ENCODE assay signal across 17 cellular contexts in genomic region chr5:35990524-35990923, GRCh38. TPM values are rescaled to one million over a fixed set of nuclear protein-coding genes. Genes with fewer than 3 reads are reported as not detected.
DNase-seq lines count a peak whose midpoint lies in the region; ATAC-seq and TF ChIP-seq lines count a peak whose summit lies in the region.
"Had no signal": no experiment of that assay in that cellular context is flagged by ENCODE, and none has a peak within 500 bp of the region (broad histone marks: within the 10 kb centered on the region; RNA-seq: fewer than 3 reads in every experiment).

No MANE protein-coding gene starts in this region.

- peak overlapping the region; percentile 72 for H3K4me2 ChIP-seq in trophoblast cell (ENCODE audit: low read length)

- no peaks in the 10 kb centered on the region for H3K9me3 ChIP-seq in HUES48 (ENCODE audit: control insufficient read depth, insufficient read depth, low read length)
- H3K9me3 ChIP-seq in RWPE2 (ENCODE audit: severe bottlenecking), result no peaks in the 10 kb centered on the region
- H3K9me3 ChIP-seq in trophoblast cell (ENCODE audit: insufficient read depth, low read depth, low read length), result no peaks in the 10 kb centered on the region
- H3K9me3 ChIP-seq in tibial artery, result no peaks in the 10 kb centered on the region
- no peaks in the 10 kb centered on the region for H3K9me3 ChIP-seq in A673 (ENCODE audit: low read depth, low read length, poor library complexity, severe bottlenecking)

- H2BK5ac ChIP-seq in trophoblast cell (ENCODE audit: low read depth, low read length, poor library complexity), result no peak overlapping the region

- H4K91ac ChIP-seq in trophoblast cell (ENCODE audit: low read depth, low read length), result no peak overlapping the region

- H3K27me3 ChIP-seq in HUES48 (ENCODE audit: control insufficient read depth, insufficient read depth, low read length), result peaks cover 25% of the 10 kb centered on the region
- H3K27me3 ChIP-seq in RWPE2 (ENCODE audit: insufficient read depth, poor library complexity, severe bottlenecking), result peaks cover 59% of the 10 kb centered on the region
- H3K27me3 ChIP-seq in trophoblast cell (ENCODE audit: insufficient read depth, low read length), result no peaks in the 10 kb centered on the region
- H3K27me3 ChIP-seq in tibial artery, result no peaks in the 10 kb centered on the region
- H3K27me3 ChIP-seq in A673 (replicated peaks; ENCODE audit: insufficient read depth, low read depth, low read length, poor library complexity), result no peaks in the 10 kb centered on the region

- H3K23ac ChIP-seq in trophoblast cell (ENCODE audit: low read length), result no peak overlapping the region

- H3K4ac ChIP-seq in trophoblast cell (ENCODE audit: low read depth, low read length), result no peak overlapping the region

- DNase-seq in RWPE2 (ENCODE audit: low spot score), result no peak
- DNase-seq in trophoblast cell, result no peak
- no peak for DNase-seq in NCI-H446 treated with DMSO at 0.1 percent for 48 hours (lab: John Stamatoyannopoulos, UW)
- DNase-seq in globus pallidus (ENCODE audit: low spot score), result no peak
- no peak for DNase-seq in tibial artery
- DNase-seq in A673 (ENCODE audit: low spot score), result no peak
- DNase-seq: effector CD8-positive, alpha-beta T cell; hypothalamus; naive B cell; NCI-H1930 had no signal

- TF ChIP-seq CTCF in RWPE2 (IDR thresholded peaks at IDR 0.05; ENCODE audit: poor library complexity, severe bottlenecking) (no peak), tibial artery (IDR thresholded peaks at IDR 0.05) (no peak), A673 (conservative IDR thresholded peaks at IDR 0.05; ENCODE audit: low read depth, low read length) (no peak)

- no peaks in the 10 kb centered on the region for H3K79me2 ChIP-seq in trophoblast cell (ENCODE audit: control insufficient read depth, insufficient read depth, low read length, poor library complexity)

- WGBS in trophoblast cell (ENCODE audit: extremely low coverage, insufficient coverage, insufficient read length), result no CpG with 5 or more reads among the region's 11 CpGs

- no peak overlapping the region for H2BK120ac ChIP-seq in trophoblast cell (ENCODE audit: insufficient read depth, low read length, poor library complexity)

- H3K79me1 ChIP-seq in trophoblast cell (ENCODE audit: low read length), result no peaks in the 10 kb centered on the region

- POLR2A ChIA-PET in A673 (lab: Charles Lee; ENCODE audit: low non-redundant PET), result no interaction called here

- H3K4me1 ChIP-seq in HUES48 (ENCODE audit: control insufficient read depth, insufficient read depth, low read length), result peaks cover 5% of the 10 kb centered on the region; the same call in 1 of the 2 replicates
- H3K4me1 ChIP-seq in RWPE2 (ENCODE audit: insufficient read depth, poor library complexity, severe bottlenecking), result peaks cover 3% of the 10 kb centered on the region
- peaks cover 2 to 11% of the 10 kb centered on the region in 2 experiments for H3K4me1 ChIP-seq in trophoblast cell (ENCODE audit: control insufficient read depth in 1 of 2, insufficient read depth in 2 of 2, low read length in 2 of 2)
- H3K4me1 ChIP-seq in tibial artery, result no peaks in the 10 kb centered on the region
- no peaks in the 10 kb centered on the region for H3K4me1 ChIP-seq in A673 (ENCODE audit: insufficient read depth, low read length, poor library complexity, severe bottlenecking)

- peak; percentile 25; the same call in 1 of the 3 replicates for ATAC-seq in RWPE2 (ENCODE audit: low read depth)
- ATAC-seq: HCT116 had no signal

- intact Hi-C loops in tibial artery (cut with DNase I; ENCODE audit: low total_unique reads) (no loop called here), A673 (cut with micrococcal nuclease; ENCODE audit: unreplicated experiment) (no loop called here)

- no peak overlapping the region for H3K18ac ChIP-seq in trophoblast cell (ENCODE audit: low read length)

- no peak overlapping the region for H2BK12ac ChIP-seq in trophoblast cell (ENCODE audit: low read length)

- no peak overlapping the region for H4K12ac ChIP-seq in trophoblast cell (ENCODE audit: low read depth, low read length)

- BruUV-seq in A673 (replicated peaks; lab: Mats Ljungman, UMichigan), result no TSS peak

- H2AFZ ChIP-seq in trophoblast cell (ENCODE audit: insufficient read depth, low read length, poor library complexity), result peak overlapping the region; percentile 43

- H3K9ac ChIP-seq in HUES48 (ENCODE audit: low read depth, low read length), result no peak overlapping the region
- no peak overlapping the region for H3K9ac ChIP-seq in trophoblast cell (ENCODE audit: low read length)

- peak overlapping the region; percentile 68 for H3K4me3 ChIP-seq in HUES48 (ENCODE audit: low read depth, low read length)
- H3K4me3 ChIP-seq in RWPE2 (ENCODE audit: severe bottlenecking), result no peak overlapping the region
- peak overlapping the region; percentile 44 for H3K4me3 ChIP-seq in iPS-11a (ENCODE audit: low read depth, low read length)
- no peak overlapping the region for H3K4me3 ChIP-seq in trophoblast cell (ENCODE audit: low read depth, low read length)
- no peak overlapping the region for H3K4me3 ChIP-seq in tibial artery
- no peak overlapping the region for H3K4me3 ChIP-seq in A673 (ENCODE audit: low read depth, low read length, poor library complexity, severe bottlenecking)
- H3K4me3 ChIP-seq: lung had no signal

- H3K27ac ChIP-seq in HUES48 (ENCODE audit: low read depth, low read length) (no peak overlapping the region), RWPE2 (ENCODE audit: poor library complexity, severe bottlenecking) (no peak overlapping the region), trophoblast cell (ENCODE audit: low read depth, low read length) (no peak overlapping the region), tibial artery (no peak overlapping the region), A673 (ENCODE audit: low read depth, low read length, poor library complexity, severe bottlenecking) (no peak overlapping the region)
- H3K27ac ChIP-seq: VCaP had no signal

- H4K8ac ChIP-seq in trophoblast cell (ENCODE audit: low read depth, low read length), result peak overlapping the region; percentile 2

- no peak overlapping the region for H3K14ac ChIP-seq in trophoblast cell (ENCODE audit: low read length)

- no peak overlapping the region for H2AK5ac ChIP-seq in trophoblast cell (ENCODE audit: low read length)

- CTCF ChIA-PET in A673 (lab: Charles Lee), result no interaction called here

- H3K36me3 ChIP-seq in HUES48 (ENCODE audit: control insufficient read depth, insufficient read depth, low read length) (no peaks in the 10 kb centered on the region), RWPE2 (ENCODE audit: low read depth) (no peaks in the 10 kb centered on the region), trophoblast cell (ENCODE audit: control insufficient read depth in 1 of 2, insufficient read depth in 2 of 2, low read length in 2 of 2) (no peaks in the 10 kb centered on the region), tibial artery (no peaks in the 10 kb centered on the region), A673 (ENCODE audit: insufficient read depth, low read length, poor library complexity, severe bottlenecking) (no peaks in the 10 kb centered on the region)

RNA-seq across cellular contexts. Expression of gene UGT3A1, which starts 0.7 kb away (rescaled TPM):
- polyA plus RNA-seq in trophoblast cell (2013), result 0.58 and 0.73 TPM in 2 replicates
- 0.19 and 0.24 TPM in 2 replicates for total RNA-seq in A673 (2021)
- total RNA-seq: cardiac septum, lung, RPMI7951 had no signal
- polyA plus RNA-seq: lung had no signal

RNA-seq across cellular contexts. Expression of gene CAPSL, which starts 52.1 kb away (rescaled TPM):
- not detected in 2 replicates for polyA plus RNA-seq in trophoblast cell (2013)
- not detected in 2 replicates for total RNA-seq in A673 (2021)
- total RNA-seq: cardiac septum, RPMI7951 had no signal

Comparison
In these comparisons a context has a peak if more than half of its experiments do, and no peak if none do; other contexts are left out.
1. H3K4me3 ChIP-seq: peak in HUES48 (single experiment) and iPS-11a (single experiment); none in RWPE2 (single experiment), trophoblast cell (single experiment), tibial artery (0 of 2) and A673 (single experiment).